Comparison of ENCODE assay signal across 1 cellular context in genomic region chr7:2838873-2839578, GRCh38.
TF ChIP-seq lines count a peak whose summit lies in the region.

No MANE protein-coding gene starts in this region.

TF ChIP-seq in HepG2, 621 proteins besides CTCF, POLR2A, EP300 and RAD21 (continued from another document):
- no peak for TF ChIP-seq PAXIP1 (CRISPR knock-in tag; conservative IDR thresholded peaks at IDR 0.05)
- TF ChIP-seq ARNT2 (CRISPR knock-in tag; IDR thresholded peaks at IDR 0.05; ENCODE audit: low read depth): no peak
- TF ChIP-seq KAT7 (CRISPR knock-in tag; IDR thresholded peaks at IDR 0.05; ENCODE audit: borderline replicate concordance): no peak
- no peak for TF ChIP-seq ZNF546 (CRISPR knock-in tag; conservative IDR thresholded peaks at IDR 0.05)
- no peak for TF ChIP-seq ZNF326 (CRISPR knock-in tag; IDR thresholded peaks at IDR 0.05; ENCODE audit: borderline replicate concordance)
- no peak for TF ChIP-seq PHF8 (CRISPR knock-in tag; IDR thresholded peaks at IDR 0.05)
- TF ChIP-seq AFF4 (CRISPR knock-in tag; IDR thresholded peaks at IDR 0.05): no peak
- TF ChIP-seq PRDM10 (CRISPR knock-in tag; IDR thresholded peaks at IDR 0.05; ENCODE audit: low read depth): no peak
- TF ChIP-seq ZNF773 (CRISPR knock-in tag; IDR thresholded peaks at IDR 0.05; ENCODE audit: borderline replicate concordance): no peak
- peak; percentile 77 for TF ChIP-seq ZNF121 (CRISPR knock-in tag; IDR thresholded peaks at IDR 0.05)
